In genomic region chr5:34604119-34604675, GRCh38 we compare ENCODE assay signal across 21 cellular contexts.
"Had no signal": no experiment of that assay in that cellular context is flagged by ENCODE, and none has a peak within 500 bp of the region (broad histone marks: within the 10 kb centered on the region; RNA-seq: fewer than 3 reads in every experiment).

No MANE protein-coding gene starts in this region.

- H3K4me1 ChIP-seq: parathyroid adenoma had no signal

- H3K79me2 ChIP-seq: parathyroid adenoma had no signal

- H3K36me3 Mint-ChIP-seq: natural killer cell treated with Interleukin-12 subunit alpha and Interleukin-12 subunit beta and Interleukin-15 and Interleukin-18, amount 100 ng/mL, for 72 hours had no signal

- H3K27ac ChIP-seq: esophagus squamous epithelium, lower lobe of right lung, parathyroid adenoma, stomach, upper lobe of right lung had no signal

- H3K4me3 ChIP-seq: esophagus squamous epithelium, lower lobe of right lung, smooth muscle cell, stomach, upper lobe of right lung had no signal

- H3K4me2 ChIP-seq: smooth muscle cell had no signal

- ATAC-seq: activated CD4-positive, CD25-positive, alpha-beta regulatory T cell treated with anti-CD3 and anti-CD28 coated beads, Interleukin-2, amount 50 U/mL, for 24 hours; activated naive CD8-positive, alpha-beta T cell treated with anti-CD3 and anti-CD28 coated beads, Interleukin-2, amount 50 U/mL, for 24 hours; activated T-cell treated with anti-CD3 and anti-CD28 coated beads, Interleukin-2, amount 50 U/mL, for 4 hours; lower lobe of right lung; sciatic nerve; upper lobe of right lung had no signal

- H3K27me3 ChIP-seq: esophagus squamous epithelium, stomach, upper lobe of right lung had no signal

- H3K9me3 ChIP-seq: esophagus squamous epithelium, lower lobe of right lung, stomach, upper lobe of right lung had no signal

- FAIRE-seq: endometrium had no signal

- DNase-seq: activated CD4-positive, alpha-beta T cell treated with anti-CD3 and anti-CD28 coated beads, Interleukin-2, amount 50 U/mL, for 1 hour; activated CD8-positive, alpha-beta memory T cell treated with anti-CD3 and anti-CD28 coated beads, Interleukin-2, amount 50 U/mL, for 4 hours; activated naive CD4-positive, alpha-beta T cell treated with anti-CD3 and anti-CD28 coated beads for 36 hours; activated naive CD8-positive, alpha-beta T cell treated with anti-CD3 and anti-CD28 coated beads, Interleukin-2, amount 50 U/mL, for 24 hours; activated T-cell treated with anti-CD3 and anti-CD28 coated beads, Interleukin-2, amount 50 U/mL, for 4 hours; aorta; cortex of kidney; esophagus squamous epithelium; hippocampal formation; islet precursor cell; lower lobe of right lung; stimulated activated CD4-positive, alpha-beta T cell treated with anti-CD3 and anti-CD28 coated beads, Interleukin-4, amount 100 ng/mL, for 1 hour; stomach; upper lobe of right lung had no signal

- H3K9ac ChIP-seq: parathyroid adenoma had no signal

- H3K4me1 Mint-ChIP-seq: activated naive CD8-positive, alpha-beta T cell treated with anti-CD3 and anti-CD28 coated beads, Interleukin-2, amount 50 U/mL, for 24 hours had no signal

- H3K27ac Mint-ChIP-seq: activated naive CD4-positive, alpha-beta T cell treated with anti-CD3 and anti-CD28 coated beads for 36 hours; activated naive CD8-positive, alpha-beta T cell treated with anti-CD3 and anti-CD28 coated beads, Interleukin-2, amount 50 U/mL, for 24 hours; mesothelial cell of epicardium; natural killer cell treated with Interleukin-12 subunit alpha and Interleukin-12 subunit beta and Interleukin-15 and Interleukin-18, amount 100 ng/mL, for 72 hours had no signal

- H3K36me3 ChIP-seq: esophagus squamous epithelium, lower lobe of right lung, stomach, upper lobe of right lung had no signal

- H3K9me3 Mint-ChIP-seq: activated naive CD4-positive, alpha-beta T cell treated with anti-CD3 and anti-CD28 coated beads for 36 hours; activated naive CD8-positive, alpha-beta T cell treated with anti-CD3 and anti-CD28 coated beads, Interleukin-2, amount 50 U/mL, for 24 hours; activated T-cell treated with anti-CD3 and anti-CD28 coated beads, Interleukin-2, amount 50 U/mL, for 4 hours; natural killer cell treated with Interleukin-12 subunit alpha and Interleukin-12 subunit beta and Interleukin-15 and Interleukin-18, amount 100 ng/mL, for 72 hours had no signal

- H2AFZ ChIP-seq: parathyroid adenoma had no signal

- H3K4me3 Mint-ChIP-seq: activated naive CD4-positive, alpha-beta T cell treated with anti-CD3 and anti-CD28 coated beads for 36 hours; activated naive CD8-positive, alpha-beta T cell treated with anti-CD3 and anti-CD28 coated beads, Interleukin-2, amount 50 U/mL, for 24 hours; activated T-cell treated with anti-CD3 and anti-CD28 coated beads, Interleukin-2, amount 50 U/mL, for 4 hours; mesothelial cell of epicardium; natural killer cell treated with Interleukin-12 subunit alpha and Interleukin-12 subunit beta and Interleukin-15 and Interleukin-18, amount 100 ng/mL, for 72 hours had no signal
